1 cellular context compared by ENCODE assay signal in the genomic region with DNA sequence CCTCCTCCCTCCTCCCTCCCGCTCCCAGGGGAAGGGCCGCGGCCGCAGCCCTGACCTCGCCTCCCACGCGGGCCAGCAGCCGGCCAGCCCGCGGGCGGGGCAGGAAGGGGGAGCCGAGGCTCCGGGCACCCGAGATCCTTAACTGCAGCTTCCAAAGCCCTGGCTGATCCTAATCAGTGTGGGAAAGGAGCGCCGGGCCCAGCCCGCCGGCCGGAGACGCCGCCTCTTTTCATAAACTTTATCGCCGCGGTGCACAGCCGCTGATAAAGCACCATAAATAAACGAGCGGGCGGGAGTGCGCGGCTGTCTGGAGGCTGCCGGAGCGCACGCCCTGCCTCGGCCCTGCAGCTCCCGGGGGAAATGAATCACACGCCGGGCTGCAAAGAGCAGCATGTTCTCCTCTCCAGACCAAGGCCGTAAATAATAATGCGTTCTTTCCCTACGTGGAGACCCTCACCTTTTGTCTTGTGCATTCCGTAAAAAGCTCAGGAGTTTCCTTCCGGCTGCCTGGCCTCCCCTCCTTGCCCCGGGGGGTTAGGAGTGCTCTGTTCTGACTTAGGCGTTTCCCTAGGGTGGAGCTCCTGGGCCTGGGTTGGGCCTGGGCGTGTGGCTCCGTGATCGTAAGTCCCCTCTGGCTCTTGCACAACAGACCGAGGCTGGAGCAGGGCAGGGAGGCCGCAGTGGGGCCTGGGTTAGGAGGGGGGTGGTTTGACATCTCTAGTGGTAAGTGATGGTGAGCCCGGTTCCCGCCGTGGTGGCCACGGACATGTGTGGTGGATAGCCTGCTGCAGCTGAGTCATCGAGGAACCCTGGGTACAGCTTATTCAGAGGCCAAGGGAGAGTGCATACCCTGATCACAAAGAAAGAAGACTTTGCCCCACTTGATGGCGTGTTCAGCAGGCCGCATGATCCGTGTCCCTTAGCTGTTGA.
TF ChIP-seq lines count a peak whose summit lies in the region.

No MANE protein-coding gene starts in this region.

TF ChIP-seq in K562, 482 proteins besides CTCF, POLR2A, EP300 and RAD21 (continued from another document and continues in another):
- TF ChIP-seq PCBP2 (IDR thresholded peaks at IDR 0.05; ENCODE audit: low read depth, low read length, poor library complexity, severe bottlenecking) (no peak), DACH1 (IDR thresholded peaks at IDR 0.05; ENCODE audit: partially characterized antibody) (no peak), ILF3 (IDR thresholded peaks at IDR 0.05; ENCODE audit: borderline replicate concordance) (no peak), NFATC3 (IDR thresholded peaks at IDR 0.05) (no peak), TAF1 (IDR thresholded peaks at IDR 0.05; ENCODE audit: control insufficient read depth, extremely low read depth, insufficient read depth, low read length, severe bottlenecking) (peak; percentile 44), MEIS2 (IDR thresholded peaks at IDR 0.05; ENCODE audit: partially characterized antibody) (peak; percentile 96), RBM25 (IDR thresholded peaks at IDR 0.05; ENCODE audit: low read depth, low read length, severe bottlenecking) (no peak), ETV5 (CRISPR knock-in tag; IDR thresholded peaks at IDR 0.05; ENCODE audit: low read depth) (peak; percentile 88), CBFA2T3 (IDR thresholded peaks at IDR 0.05) (peak; percentile 93), ZNF23 (CRISPR knock-in tag; IDR thresholded peaks at IDR 0.05) (no peak), NUFIP1 (IDR thresholded peaks at IDR 0.05; ENCODE audit: partially characterized antibody) (no peak), HNRNPLL (IDR thresholded peaks at IDR 0.05; ENCODE audit: low read depth, low read length, poor library complexity, severe bottlenecking) (peak; percentile 77), SRF (CRISPR knock-in tag; IDR thresholded peaks at IDR 0.05) (no peak; a peak in 1 of 4 replicates), NR3C1 (CRISPR knock-in tag; IDR thresholded peaks at IDR 0.05) (no peak), ZNF212 (CRISPR knock-in tag; IDR thresholded peaks at IDR 0.05) (no peak), ZNF512 (tag; IDR thresholded peaks at IDR 0.05) (no peak), THRAP3 (IDR thresholded peaks at IDR 0.05; ENCODE audit: borderline replicate concordance) (no peak; the same call in 1 of the 2 replicates), GATAD2B (IDR thresholded peaks at IDR 0.05; ENCODE audit: borderline replicate concordance) (peak; percentile 99), KDM5B (IDR thresholded peaks at IDR 0.05; ENCODE audit: insufficient replicate concordance, low read depth, low read length) (peak; percentile 61), SAP30 (IDR thresholded peaks at IDR 0.05; ENCODE audit: borderline replicate concordance, insufficient read depth, low read depth, low read length, poor library complexity, severe bottlenecking) (peak; percentile 38), ZNF174 (CRISPR knock-in tag; IDR thresholded peaks at IDR 0.05) (no peak), BCL6 (CRISPR knock-in tag; IDR thresholded peaks at IDR 0.05) (no peak), CREB1 (IDR thresholded peaks at IDR 0.05) (0 out of 2 replicates have a peak, but pooled peaks have one; percentile 35), CREB1 (CRISPR knock-in tag; IDR thresholded peaks at IDR 0.05) (0 out of 2 replicates have a peak, but pooled peaks have one; percentile 14), FOXJ2 (tag; IDR thresholded peaks at IDR 0.05) (peak; percentile 82), TCF3 (CRISPR knock-in tag; IDR thresholded peaks at IDR 0.05) (peak; percentile 93)
- TF ChIP-seq, protein P1, sequence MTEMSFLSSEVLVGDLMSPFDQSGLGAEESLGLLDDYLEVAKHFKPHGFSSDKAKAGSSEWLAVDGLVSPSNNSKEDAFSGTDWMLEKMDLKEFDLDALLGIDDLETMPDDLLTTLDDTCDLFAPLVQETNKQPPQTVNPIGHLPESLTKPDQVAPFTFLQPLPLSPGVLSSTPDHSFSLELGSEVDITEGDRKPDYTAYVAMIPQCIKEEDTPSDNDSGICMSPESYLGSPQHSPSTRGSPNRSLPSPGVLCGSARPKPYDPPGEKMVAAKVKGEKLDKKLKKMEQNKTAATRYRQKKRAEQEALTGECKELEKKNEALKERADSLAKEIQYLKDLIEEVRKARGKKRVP (CRISPR knock-in tag; IDR thresholded peaks at IDR 0.05) = no peak; the same call in 1 of the 2 replicates
- TF ChIP-seq, protein P2, sequence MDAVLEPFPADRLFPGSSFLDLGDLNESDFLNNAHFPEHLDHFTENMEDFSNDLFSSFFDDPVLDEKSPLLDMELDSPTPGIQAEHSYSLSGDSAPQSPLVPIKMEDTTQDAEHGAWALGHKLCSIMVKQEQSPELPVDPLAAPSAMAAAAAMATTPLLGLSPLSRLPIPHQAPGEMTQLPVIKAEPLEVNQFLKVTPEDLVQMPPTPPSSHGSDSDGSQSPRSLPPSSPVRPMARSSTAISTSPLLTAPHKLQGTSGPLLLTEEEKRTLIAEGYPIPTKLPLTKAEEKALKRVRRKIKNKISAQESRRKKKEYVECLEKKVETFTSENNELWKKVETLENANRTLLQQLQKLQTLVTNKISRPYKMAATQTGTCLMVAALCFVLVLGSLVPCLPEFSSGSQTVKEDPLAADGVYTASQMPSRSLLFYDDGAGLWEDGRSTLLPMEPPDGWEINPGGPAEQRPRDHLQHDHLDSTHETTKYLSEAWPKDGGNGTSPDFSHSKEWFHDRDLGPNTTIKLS (IDR thresholded peaks at IDR 0.05; ENCODE audit: borderline replicate concordance, low read depth) = no peak; the same call in 1 of the 2 replicates
- TF ChIP-seq, protein P3, sequence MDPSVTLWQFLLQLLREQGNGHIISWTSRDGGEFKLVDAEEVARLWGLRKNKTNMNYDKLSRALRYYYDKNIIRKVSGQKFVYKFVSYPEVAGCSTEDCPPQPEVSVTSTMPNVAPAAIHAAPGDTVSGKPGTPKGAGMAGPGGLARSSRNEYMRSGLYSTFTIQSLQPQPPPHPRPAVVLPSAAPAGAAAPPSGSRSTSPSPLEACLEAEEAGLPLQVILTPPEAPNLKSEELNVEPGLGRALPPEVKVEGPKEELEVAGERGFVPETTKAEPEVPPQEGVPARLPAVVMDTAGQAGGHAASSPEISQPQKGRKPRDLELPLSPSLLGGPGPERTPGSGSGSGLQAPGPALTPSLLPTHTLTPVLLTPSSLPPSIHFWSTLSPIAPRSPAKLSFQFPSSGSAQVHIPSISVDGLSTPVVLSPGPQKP (CRISPR knock-in tag; IDR thresholded peaks at IDR 0.05) = no peak
- TF ChIP-seq, protein P4, sequence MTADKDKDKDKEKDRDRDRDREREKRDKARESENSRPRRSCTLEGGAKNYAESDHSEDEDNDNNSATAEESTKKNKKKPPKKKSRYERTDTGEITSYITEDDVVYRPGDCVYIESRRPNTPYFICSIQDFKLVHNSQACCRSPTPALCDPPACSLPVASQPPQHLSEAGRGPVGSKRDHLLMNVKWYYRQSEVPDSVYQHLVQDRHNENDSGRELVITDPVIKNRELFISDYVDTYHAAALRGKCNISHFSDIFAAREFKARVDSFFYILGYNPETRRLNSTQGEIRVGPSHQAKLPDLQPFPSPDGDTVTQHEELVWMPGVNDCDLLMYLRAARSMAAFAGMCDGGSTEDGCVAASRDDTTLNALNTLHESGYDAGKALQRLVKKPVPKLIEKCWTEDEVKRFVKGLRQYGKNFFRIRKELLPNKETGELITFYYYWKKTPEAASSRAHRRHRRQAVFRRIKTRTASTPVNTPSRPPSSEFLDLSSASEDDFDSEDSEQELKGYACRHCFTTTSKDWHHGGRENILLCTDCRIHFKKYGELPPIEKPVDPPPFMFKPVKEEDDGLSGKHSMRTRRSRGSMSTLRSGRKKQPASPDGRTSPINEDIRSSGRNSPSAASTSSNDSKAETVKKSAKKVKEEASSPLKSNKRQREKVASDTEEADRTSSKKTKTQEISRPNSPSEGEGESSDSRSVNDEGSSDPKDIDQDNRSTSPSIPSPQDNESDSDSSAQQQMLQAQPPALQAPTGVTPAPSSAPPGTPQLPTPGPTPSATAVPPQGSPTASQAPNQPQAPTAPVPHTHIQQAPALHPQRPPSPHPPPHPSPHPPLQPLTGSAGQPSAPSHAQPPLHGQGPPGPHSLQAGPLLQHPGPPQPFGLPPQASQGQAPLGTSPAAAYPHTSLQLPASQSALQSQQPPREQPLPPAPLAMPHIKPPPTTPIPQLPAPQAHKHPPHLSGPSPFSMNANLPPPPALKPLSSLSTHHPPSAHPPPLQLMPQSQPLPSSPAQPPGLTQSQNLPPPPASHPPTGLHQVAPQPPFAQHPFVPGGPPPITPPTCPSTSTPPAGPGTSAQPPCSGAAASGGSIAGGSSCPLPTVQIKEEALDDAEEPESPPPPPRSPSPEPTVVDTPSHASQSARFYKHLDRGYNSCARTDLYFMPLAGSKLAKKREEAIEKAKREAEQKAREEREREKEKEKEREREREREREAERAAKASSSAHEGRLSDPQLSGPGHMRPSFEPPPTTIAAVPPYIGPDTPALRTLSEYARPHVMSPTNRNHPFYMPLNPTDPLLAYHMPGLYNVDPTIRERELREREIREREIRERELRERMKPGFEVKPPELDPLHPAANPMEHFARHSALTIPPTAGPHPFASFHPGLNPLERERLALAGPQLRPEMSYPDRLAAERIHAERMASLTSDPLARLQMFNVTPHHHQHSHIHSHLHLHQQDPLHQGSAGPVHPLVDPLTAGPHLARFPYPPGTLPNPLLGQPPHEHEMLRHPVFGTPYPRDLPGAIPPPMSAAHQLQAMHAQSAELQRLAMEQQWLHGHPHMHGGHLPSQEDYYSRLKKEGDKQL (CRISPR knock-in tag; IDR thresholded peaks at IDR 0.05; ENCODE audit: borderline replicate concordance) = no peak
- TF ChIP-seq, protein P5, sequence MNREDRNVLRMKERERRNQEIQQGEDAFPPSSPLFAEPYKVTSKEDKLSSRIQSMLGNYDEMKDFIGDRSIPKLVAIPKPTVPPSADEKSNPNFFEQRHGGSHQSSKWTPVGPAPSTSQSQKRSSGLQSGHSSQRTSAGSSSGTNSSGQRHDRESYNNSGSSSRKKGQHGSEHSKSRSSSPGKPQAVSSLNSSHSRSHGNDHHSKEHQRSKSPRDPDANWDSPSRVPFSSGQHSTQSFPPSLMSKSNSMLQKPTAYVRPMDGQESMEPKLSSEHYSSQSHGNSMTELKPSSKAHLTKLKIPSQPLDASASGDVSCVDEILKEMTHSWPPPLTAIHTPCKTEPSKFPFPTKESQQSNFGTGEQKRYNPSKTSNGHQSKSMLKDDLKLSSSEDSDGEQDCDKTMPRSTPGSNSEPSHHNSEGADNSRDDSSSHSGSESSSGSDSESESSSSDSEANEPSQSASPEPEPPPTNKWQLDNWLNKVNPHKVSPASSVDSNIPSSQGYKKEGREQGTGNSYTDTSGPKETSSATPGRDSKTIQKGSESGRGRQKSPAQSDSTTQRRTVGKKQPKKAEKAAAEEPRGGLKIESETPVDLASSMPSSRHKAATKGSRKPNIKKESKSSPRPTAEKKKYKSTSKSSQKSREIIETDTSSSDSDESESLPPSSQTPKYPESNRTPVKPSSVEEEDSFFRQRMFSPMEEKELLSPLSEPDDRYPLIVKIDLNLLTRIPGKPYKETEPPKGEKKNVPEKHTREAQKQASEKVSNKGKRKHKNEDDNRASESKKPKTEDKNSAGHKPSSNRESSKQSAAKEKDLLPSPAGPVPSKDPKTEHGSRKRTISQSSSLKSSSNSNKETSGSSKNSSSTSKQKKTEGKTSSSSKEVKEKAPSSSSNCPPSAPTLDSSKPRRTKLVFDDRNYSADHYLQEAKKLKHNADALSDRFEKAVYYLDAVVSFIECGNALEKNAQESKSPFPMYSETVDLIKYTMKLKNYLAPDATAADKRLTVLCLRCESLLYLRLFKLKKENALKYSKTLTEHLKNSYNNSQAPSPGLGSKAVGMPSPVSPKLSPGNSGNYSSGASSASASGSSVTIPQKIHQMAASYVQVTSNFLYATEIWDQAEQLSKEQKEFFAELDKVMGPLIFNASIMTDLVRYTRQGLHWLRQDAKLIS (CRISPR knock-in tag; IDR thresholded peaks at IDR 0.05) = no peak
- TF ChIP-seq, protein P6, sequence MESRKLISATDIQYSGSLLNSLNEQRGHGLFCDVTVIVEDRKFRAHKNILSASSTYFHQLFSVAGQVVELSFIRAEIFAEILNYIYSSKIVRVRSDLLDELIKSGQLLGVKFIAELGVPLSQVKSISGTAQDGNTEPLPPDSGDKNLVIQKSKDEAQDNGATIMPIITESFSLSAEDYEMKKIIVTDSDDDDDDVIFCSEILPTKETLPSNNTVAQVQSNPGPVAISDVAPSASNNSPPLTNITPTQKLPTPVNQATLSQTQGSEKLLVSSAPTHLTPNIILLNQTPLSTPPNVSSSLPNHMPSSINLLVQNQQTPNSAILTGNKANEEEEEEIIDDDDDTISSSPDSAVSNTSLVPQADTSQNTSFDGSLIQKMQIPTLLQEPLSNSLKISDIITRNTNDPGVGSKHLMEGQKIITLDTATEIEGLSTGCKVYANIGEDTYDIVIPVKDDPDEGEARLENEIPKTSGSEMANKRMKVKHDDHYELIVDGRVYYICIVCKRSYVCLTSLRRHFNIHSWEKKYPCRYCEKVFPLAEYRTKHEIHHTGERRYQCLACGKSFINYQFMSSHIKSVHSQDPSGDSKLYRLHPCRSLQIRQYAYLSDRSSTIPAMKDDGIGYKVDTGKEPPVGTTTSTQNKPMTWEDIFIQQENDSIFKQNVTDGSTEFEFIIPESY (CRISPR knock-in tag; IDR thresholded peaks at IDR 0.05) = no peak; the same call in 1 of the 2 replicates
- TF ChIP-seq, protein P7, sequence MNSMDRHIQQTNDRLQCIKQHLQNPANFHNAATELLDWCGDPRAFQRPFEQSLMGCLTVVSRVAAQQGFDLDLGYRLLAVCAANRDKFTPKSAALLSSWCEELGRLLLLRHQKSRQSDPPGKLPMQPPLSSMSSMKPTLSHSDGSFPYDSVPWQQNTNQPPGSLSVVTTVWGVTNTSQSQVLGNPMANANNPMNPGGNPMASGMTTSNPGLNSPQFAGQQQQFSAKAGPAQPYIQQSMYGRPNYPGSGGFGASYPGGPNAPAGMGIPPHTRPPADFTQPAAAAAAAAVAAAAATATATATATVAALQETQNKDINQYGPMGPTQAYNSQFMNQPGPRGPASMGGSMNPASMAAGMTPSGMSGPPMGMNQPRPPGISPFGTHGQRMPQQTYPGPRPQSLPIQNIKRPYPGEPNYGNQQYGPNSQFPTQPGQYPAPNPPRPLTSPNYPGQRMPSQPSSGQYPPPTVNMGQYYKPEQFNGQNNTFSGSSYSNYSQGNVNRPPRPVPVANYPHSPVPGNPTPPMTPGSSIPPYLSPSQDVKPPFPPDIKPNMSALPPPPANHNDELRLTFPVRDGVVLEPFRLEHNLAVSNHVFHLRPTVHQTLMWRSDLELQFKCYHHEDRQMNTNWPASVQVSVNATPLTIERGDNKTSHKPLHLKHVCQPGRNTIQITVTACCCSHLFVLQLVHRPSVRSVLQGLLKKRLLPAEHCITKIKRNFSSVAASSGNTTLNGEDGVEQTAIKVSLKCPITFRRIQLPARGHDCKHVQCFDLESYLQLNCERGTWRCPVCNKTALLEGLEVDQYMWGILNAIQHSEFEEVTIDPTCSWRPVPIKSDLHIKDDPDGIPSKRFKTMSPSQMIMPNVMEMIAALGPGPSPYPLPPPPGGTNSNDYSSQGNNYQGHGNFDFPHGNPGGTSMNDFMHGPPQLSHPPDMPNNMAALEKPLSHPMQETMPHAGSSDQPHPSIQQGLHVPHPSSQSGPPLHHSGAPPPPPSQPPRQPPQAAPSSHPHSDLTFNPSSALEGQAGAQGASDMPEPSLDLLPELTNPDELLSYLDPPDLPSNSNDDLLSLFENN (IDR thresholded peaks at IDR 0.05; ENCODE audit: low read depth in 2 of 2, low read length in 2 of 2) = peak in 1 of 2 experiments; percentile 40; a peak in 1 of 4 replicates
